1 cellular context compared by ENCODE assay signal in genomic region chr16:1991588-1992474, GRCh38.
A peak's percentile ranks its signal among the peaks of the same experiment; 100 is the strongest.
TF ChIP-seq lines count a peak whose summit lies in the region.

No MANE protein-coding gene starts in this region.

TF ChIP-seq in K562, 482 proteins besides CTCF, POLR2A, EP300 and RAD21 (continues in another document):
- TF ChIP-seq BDP1 (IDR thresholded peaks at IDR 0.05; ENCODE audit: insufficient read depth, insufficient read length) (no peak), ZBTB33 (CRISPR knock-in tag; IDR thresholded peaks at IDR 0.05) (peak; percentile 10; the same call in 1 of the 2 replicates), ZNF165 (CRISPR knock-in tag; IDR thresholded peaks at IDR 0.05; ENCODE audit: borderline replicate concordance) (no peak), XRCC4 (IDR thresholded peaks at IDR 0.05; ENCODE audit: extremely low read depth, insufficient read depth, insufficient read length) (no peak), TRIM25 (IDR thresholded peaks at IDR 0.05; ENCODE audit: borderline replicate concordance) (no peak), THAP7 (CRISPR knock-in tag; IDR thresholded peaks at IDR 0.05) (no peak), THRAP3 (IDR thresholded peaks at IDR 0.05; ENCODE audit: borderline replicate concordance) (no peak), KLF6 (CRISPR knock-in tag; IDR thresholded peaks at IDR 0.05; ENCODE audit: borderline replicate concordance) (no peak), MECOM (CRISPR knock-in tag; IDR thresholded peaks at IDR 0.05) (no peak), THRA (IDR thresholded peaks at IDR 0.05) (no peak), ZNF780A (CRISPR knock-in tag; IDR thresholded peaks at IDR 0.05) (no peak), ESRRA (IDR thresholded peaks at IDR 0.05; ENCODE audit: borderline replicate concordance, low read depth) (peak; percentile 68), SRSF3 (IDR thresholded peaks at IDR 0.05; ENCODE audit: insufficient read depth, low read length) (no peak), NR2C2 (CRISPR knock-in tag; IDR thresholded peaks at IDR 0.05) (0 out of 2 replicates have a peak, but pooled peaks have one; percentile 62), NR2C2 (tag; IDR thresholded peaks at IDR 0.05) (no peak), PTBP1 (IDR thresholded peaks at IDR 0.05; ENCODE audit: low read depth, low read length) (0 out of 2 replicates have a peak, but pooled peaks have one; percentile 54), PHB2 (IDR thresholded peaks at IDR 0.05; ENCODE audit: low read depth) (no peak), XRCC3 (IDR thresholded peaks at IDR 0.05) (no peak), ARNT (IDR thresholded peaks at IDR 0.05) (no peak), E2F6 (IDR thresholded peaks at IDR 0.05; ENCODE audit: borderline replicate concordance in 1 of 2, extremely low read depth in 1 of 2, insufficient read depth in 1 of 2, insufficient read length in 1 of 2, low read depth in 1 of 2, low read length in 1 of 2, poor library complexity in 1 of 2, severe bottlenecking in 1 of 2) (peak; percentile 75 to 94), GATA2 (CRISPR knock-in tag; IDR thresholded peaks at IDR 0.05) (no peak), GATAD2A (IDR thresholded peaks at IDR 0.05) (0 out of 2 replicates have a peak, but pooled peaks have one; percentile 30), JUNB (CRISPR knock-in tag; conservative IDR thresholded peaks at IDR 0.05) (no peak), ZNF232 (CRISPR knock-in tag; IDR thresholded peaks at IDR 0.05) (no peak), ZFP36 (IDR thresholded peaks at IDR 0.05; ENCODE audit: low read depth, low read length, partially characterized antibody) (no peak), NBN (IDR thresholded peaks at IDR 0.05; ENCODE audit: low read depth) (peak; percentile 40; the same call in 1 of the 2 replicates)
- TF ChIP-seq, protein P1, sequence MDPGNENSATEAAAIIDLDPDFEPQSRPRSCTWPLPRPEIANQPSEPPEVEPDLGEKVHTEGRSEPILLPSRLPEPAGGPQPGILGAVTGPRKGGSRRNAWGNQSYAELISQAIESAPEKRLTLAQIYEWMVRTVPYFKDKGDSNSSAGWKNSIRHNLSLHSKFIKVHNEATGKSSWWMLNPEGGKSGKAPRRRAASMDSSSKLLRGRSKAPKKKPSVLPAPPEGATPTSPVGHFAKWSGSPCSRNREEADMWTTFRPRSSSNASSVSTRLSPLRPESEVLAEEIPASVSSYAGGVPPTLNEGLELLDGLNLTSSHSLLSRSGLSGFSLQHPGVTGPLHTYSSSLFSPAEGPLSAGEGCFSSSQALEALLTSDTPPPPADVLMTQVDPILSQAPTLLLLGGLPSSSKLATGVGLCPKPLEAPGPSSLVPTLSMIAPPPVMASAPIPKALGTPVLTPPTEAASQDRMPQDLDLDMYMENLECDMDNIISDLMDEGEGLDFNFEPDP (CRISPR knock-in tag; IDR thresholded peaks at IDR 0.05) = no peak
- TF ChIP-seq, protein P2, sequence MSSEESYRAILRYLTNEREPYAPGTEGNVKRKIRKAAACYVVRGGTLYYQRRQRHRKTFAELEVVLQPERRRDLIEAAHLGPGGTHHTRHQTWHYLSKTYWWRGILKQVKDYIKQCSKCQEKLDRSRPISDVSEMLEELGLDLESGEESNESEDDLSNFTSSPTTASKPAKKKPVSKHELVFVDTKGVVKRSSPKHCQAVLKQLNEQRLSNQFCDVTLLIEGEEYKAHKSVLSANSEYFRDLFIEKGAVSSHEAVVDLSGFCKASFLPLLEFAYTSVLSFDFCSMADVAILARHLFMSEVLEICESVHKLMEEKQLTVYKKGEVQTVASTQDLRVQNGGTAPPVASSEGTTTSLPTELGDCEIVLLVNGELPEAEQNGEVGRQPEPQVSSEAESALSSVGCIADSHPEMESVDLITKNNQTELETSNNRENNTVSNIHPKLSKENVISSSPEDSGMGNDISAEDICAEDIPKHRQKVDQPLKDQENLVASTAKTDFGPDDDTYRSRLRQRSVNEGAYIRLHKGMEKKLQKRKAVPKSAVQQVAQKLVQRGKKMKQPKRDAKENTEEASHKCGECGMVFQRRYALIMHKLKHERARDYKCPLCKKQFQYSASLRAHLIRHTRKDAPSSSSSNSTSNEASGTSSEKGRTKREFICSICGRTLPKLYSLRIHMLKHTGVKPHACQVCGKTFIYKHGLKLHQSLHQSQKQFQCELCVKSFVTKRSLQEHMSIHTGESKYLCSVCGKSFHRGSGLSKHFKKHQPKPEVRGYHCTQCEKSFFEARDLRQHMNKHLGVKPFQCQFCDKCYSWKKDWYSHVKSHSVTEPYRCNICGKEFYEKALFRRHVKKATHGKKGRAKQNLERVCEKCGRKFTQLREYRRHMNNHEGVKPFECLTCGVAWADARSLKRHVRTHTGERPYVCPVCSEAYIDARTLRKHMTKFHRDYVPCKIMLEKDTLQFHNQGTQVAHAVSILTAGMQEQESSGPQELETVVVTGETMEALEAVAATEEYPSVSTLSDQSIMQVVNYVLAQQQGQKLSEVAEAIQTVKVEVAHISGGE (CRISPR knock-in tag; IDR thresholded peaks at IDR 0.05) = no peak
- TF ChIP-seq, protein P3, sequence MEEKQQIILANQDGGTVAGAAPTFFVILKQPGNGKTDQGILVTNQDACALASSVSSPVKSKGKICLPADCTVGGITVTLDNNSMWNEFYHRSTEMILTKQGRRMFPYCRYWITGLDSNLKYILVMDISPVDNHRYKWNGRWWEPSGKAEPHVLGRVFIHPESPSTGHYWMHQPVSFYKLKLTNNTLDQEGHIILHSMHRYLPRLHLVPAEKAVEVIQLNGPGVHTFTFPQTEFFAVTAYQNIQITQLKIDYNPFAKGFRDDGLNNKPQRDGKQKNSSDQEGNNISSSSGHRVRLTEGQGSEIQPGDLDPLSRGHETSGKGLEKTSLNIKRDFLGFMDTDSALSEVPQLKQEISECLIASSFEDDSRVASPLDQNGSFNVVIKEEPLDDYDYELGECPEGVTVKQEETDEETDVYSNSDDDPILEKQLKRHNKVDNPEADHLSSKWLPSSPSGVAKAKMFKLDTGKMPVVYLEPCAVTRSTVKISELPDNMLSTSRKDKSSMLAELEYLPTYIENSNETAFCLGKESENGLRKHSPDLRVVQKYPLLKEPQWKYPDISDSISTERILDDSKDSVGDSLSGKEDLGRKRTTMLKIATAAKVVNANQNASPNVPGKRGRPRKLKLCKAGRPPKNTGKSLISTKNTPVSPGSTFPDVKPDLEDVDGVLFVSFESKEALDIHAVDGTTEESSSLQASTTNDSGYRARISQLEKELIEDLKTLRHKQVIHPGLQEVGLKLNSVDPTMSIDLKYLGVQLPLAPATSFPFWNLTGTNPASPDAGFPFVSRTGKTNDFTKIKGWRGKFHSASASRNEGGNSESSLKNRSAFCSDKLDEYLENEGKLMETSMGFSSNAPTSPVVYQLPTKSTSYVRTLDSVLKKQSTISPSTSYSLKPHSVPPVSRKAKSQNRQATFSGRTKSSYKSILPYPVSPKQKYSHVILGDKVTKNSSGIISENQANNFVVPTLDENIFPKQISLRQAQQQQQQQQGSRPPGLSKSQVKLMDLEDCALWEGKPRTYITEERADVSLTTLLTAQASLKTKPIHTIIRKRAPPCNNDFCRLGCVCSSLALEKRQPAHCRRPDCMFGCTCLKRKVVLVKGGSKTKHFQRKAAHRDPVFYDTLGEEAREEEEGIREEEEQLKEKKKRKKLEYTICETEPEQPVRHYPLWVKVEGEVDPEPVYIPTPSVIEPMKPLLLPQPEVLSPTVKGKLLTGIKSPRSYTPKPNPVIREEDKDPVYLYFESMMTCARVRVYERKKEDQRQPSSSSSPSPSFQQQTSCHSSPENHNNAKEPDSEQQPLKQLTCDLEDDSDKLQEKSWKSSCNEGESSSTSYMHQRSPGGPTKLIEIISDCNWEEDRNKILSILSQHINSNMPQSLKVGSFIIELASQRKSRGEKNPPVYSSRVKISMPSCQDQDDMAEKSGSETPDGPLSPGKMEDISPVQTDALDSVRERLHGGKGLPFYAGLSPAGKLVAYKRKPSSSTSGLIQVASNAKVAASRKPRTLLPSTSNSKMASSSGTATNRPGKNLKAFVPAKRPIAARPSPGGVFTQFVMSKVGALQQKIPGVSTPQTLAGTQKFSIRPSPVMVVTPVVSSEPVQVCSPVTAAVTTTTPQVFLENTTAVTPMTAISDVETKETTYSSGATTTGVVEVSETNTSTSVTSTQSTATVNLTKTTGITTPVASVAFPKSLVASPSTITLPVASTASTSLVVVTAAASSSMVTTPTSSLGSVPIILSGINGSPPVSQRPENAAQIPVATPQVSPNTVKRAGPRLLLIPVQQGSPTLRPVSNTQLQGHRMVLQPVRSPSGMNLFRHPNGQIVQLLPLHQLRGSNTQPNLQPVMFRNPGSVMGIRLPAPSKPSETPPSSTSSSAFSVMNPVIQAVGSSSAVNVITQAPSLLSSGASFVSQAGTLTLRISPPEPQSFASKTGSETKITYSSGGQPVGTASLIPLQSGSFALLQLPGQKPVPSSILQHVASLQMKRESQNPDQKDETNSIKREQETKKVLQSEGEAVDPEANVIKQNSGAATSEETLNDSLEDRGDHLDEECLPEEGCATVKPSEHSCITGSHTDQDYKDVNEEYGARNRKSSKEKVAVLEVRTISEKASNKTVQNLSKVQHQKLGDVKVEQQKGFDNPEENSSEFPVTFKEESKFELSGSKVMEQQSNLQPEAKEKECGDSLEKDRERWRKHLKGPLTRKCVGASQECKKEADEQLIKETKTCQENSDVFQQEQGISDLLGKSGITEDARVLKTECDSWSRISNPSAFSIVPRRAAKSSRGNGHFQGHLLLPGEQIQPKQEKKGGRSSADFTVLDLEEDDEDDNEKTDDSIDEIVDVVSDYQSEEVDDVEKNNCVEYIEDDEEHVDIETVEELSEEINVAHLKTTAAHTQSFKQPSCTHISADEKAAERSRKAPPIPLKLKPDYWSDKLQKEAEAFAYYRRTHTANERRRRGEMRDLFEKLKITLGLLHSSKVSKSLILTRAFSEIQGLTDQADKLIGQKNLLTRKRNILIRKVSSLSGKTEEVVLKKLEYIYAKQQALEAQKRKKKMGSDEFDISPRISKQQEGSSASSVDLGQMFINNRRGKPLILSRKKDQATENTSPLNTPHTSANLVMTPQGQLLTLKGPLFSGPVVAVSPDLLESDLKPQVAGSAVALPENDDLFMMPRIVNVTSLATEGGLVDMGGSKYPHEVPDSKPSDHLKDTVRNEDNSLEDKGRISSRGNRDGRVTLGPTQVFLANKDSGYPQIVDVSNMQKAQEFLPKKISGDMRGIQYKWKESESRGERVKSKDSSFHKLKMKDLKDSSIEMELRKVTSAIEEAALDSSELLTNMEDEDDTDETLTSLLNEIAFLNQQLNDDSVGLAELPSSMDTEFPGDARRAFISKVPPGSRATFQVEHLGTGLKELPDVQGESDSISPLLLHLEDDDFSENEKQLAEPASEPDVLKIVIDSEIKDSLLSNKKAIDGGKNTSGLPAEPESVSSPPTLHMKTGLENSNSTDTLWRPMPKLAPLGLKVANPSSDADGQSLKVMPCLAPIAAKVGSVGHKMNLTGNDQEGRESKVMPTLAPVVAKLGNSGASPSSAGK (IDR thresholded peaks at IDR 0.05) = peak; percentile 94
